Comparison of ENCODE assay signal across 1 cellular context in the genomic region with DNA sequence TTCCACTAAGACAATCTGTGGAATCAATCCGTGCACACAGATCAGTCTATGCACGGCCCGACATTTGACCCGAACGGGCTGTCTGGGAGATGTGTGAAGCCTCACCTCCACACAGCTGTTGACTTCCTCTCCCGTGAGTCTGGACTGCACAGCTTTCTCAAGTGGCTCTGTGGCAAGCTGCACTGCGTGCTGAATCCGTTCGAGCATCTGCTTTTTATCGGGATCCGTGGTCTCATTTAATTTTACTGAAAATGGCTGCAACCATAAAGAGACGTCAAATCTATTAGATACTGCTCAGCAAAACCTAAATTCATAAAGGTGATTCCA.
TF ChIP-seq lines count a peak whose summit lies in the region.

No MANE protein-coding gene starts in this region.

TF ChIP-seq in K562, 482 proteins besides CTCF, POLR2A, EP300 and RAD21:
- TF ChIP-seq HIVEP1 (CRISPR knock-in tag; IDR thresholded peaks at IDR 0.05) = no peak
- TF ChIP-seq, protein P1, sequence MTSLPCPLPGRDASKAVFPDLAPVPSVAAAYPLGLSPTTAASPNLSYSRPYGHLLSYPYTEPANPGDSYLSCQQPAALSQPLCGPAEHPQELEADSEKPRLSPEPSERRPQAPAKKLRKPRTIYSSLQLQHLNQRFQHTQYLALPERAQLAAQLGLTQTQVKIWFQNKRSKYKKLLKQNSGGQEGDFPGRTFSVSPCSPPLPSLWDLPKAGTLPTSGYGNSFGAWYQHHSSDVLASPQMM (CRISPR knock-in tag; IDR thresholded peaks at IDR 0.05) = no peak
- no peak for TF ChIP-seq ZBTB17 (CRISPR knock-in tag; IDR thresholded peaks at IDR 0.05)
- TF ChIP-seq, protein P2, sequence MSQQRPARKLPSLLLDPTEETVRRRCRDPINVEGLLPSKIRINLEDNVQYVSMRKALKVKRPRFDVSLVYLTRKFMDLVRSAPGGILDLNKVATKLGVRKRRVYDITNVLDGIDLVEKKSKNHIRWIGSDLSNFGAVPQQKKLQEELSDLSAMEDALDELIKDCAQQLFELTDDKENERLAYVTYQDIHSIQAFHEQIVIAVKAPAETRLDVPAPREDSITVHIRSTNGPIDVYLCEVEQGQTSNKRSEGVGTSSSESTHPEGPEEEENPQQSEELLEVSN (IDR thresholded peaks at IDR 0.05; ENCODE audit: borderline replicate concordance in 1 of 2, extremely low read depth in 1 of 2, insufficient read depth in 1 of 2, insufficient read length in 1 of 2, low read depth in 1 of 2, low read length in 1 of 2, poor library complexity in 1 of 2, severe bottlenecking in 1 of 2) = no peak
- no peak for TF ChIP-seq MBD2 (IDR thresholded peaks at IDR 0.05; ENCODE audit: borderline replicate concordance, low read depth)
- TF ChIP-seq NFE2 (IDR thresholded peaks at IDR 0.05; ENCODE audit: low read depth) = no peak
- no peak for TF ChIP-seq SREBF2 (CRISPR knock-in tag; IDR thresholded peaks at IDR 0.05)
- TF ChIP-seq TEAD4 (IDR thresholded peaks at IDR 0.05; ENCODE audit: low read length) = no peak
- no peak for TF ChIP-seq TEAD4 (CRISPR knock-in tag; IDR thresholded peaks at IDR 0.05; ENCODE audit: borderline replicate concordance)
- TF ChIP-seq, protein P3, sequence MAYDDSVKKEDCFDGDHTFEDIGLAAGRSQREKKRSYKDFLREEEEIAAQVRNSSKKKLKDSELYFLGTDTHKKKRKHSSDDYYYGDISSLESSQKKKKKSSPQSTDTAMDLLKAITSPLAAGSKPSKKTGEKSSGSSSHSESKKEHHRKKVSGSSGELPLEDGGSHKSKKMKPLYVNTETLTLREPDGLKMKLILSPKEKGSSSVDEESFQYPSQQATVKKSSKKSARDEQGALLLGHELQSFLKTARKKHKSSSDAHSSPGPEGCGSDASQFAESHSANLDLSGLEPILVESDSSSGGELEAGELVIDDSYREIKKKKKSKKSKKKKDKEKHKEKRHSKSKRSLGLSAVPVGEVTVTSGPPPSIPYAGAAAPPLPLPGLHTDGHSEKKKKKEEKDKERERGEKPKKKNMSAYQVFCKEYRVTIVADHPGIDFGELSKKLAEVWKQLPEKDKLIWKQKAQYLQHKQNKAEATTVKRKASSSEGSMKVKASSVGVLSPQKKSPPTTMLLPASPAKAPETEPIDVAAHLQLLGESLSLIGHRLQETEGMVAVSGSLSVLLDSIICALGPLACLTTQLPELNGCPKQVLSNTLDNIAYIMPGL (CRISPR knock-in tag; IDR thresholded peaks at IDR 0.05) = no peak
- no peak for TF ChIP-seq ZNF75A (CRISPR knock-in tag; IDR thresholded peaks at IDR 0.05)
- TF ChIP-seq KAT7 (CRISPR knock-in tag; IDR thresholded peaks at IDR 0.05; ENCODE audit: borderline replicate concordance) = no peak
- TF ChIP-seq FUS (optimal IDR thresholded peaks at IDR 0.05; ENCODE audit: low read depth, low read length) = no peak
- TF ChIP-seq POLR3A (IDR thresholded peaks at IDR 0.05; ENCODE audit: borderline replicate concordance, extremely low read depth, insufficient read depth, insufficient read length) = no peak
TF ChIP-seq in K562: peak in this region for 0.
